Comparison of ENCODE assay signal across 11 cellular contexts in the genomic region with DNA sequence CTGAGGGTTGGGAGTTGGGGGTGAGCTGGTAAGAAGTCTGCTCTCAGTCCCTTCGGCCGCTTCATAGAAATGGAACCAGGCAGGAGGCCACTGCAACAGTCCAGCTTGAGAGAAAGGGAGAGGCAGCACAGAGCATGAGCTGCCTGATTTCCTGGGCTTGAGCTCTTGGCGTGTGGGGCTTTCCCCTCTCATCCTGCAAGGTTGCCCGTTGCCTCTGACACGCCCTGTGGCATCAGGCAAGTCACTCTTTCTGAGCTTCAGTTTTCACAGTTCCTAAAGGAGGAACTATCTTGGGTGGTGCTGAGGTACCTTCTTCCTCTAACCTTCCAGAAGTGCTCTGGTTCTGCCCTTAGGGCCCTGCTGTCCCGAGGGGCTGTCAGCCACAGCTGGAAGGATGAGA. TPM values are rescaled to one million over a fixed set of nuclear protein-coding genes. Genes with fewer than 3 reads are reported as not detected.
DNase-seq lines count a peak whose midpoint lies in the region; ATAC-seq and TF ChIP-seq lines count a peak whose summit lies in the region.
"Had no signal": no experiment of that assay in that cellular context is flagged by ENCODE, and none has a peak within 500 bp of the region (broad histone marks: within the 10 kb centered on the region; RNA-seq: fewer than 3 reads in every experiment).

No MANE protein-coding gene starts in this region.

- peaks cover 16% of the 10 kb centered on the region for H3K27me3 ChIP-seq in CD8-positive, alpha-beta memory T cell (ENCODE audit: insufficient read depth, low read length, poor library complexity, severe bottlenecking)

- peaks cover 45% of the 10 kb centered on the region for H3K4me1 ChIP-seq in mucosa of descending colon (ENCODE audit: low read depth)
- H3K4me1 ChIP-seq in CD8-positive, alpha-beta memory T cell (ENCODE audit: insufficient read depth, low read length), result no peaks in the 10 kb centered on the region

- 0 out of 2 replicates have a peak, but pooled peaks cover 8% of the 10 kb centered on the region for H3K36me3 Mint-ChIP-seq in HFFc6 (ENCODE audit: low read depth)
- no peaks in the 10 kb centered on the region for H3K36me3 Mint-ChIP-seq in CD8-positive, alpha-beta memory T cell

- CTCF ChIA-PET in CD8-positive, alpha-beta memory T cell (lab: Charles Lee), result no interaction called here

- TF ChIP-seq CTCF in HFFc6 (IDR thresholded peaks at IDR 0.05) (no peak), mucosa of descending colon (IDR thresholded peaks at IDR 0.05) (no peak)

- peaks cover 5% of the 10 kb centered on the region; the same call in 1 of the 2 replicates for H3K27me3 Mint-ChIP-seq in HFFc6 (ENCODE audit: insufficient read depth)
- peaks cover 21 to 43% of the 10 kb centered on the region in 2 donors for H3K27me3 Mint-ChIP-seq in CD8-positive, alpha-beta memory T cell

- H3K36me3 ChIP-seq in mucosa of descending colon (ENCODE audit: low read depth), result no peaks in the 10 kb centered on the region
- no peaks in the 10 kb centered on the region for H3K36me3 ChIP-seq in CD8-positive, alpha-beta memory T cell (ENCODE audit: insufficient read depth, low read length)

- peak; percentile 12 for DNase-seq in D341Med (ENCODE audit: low spot score)
- no peak for DNase-seq in HFFc6
- DNase-seq in SKM-1 treated with dmso at 0.1 percent for 144 hours (lab: John Stamatoyannopoulos, UW; ENCODE audit: unreplicated experiment), result peak; percentile 42
- peak; percentile 67 to 80 (median 77) for DNase-seq in mucosa of descending colon
- DNase-seq in KG1 (lab: John Stamatoyannopoulos, UW), result no peak
- DNase-seq in effector CD4-positive, alpha-beta T cell, result no peak
- no peak for DNase-seq in CD8-positive, alpha-beta memory T cell
- DNase-seq: NCI-H510A had no signal

- no peak overlapping the region for H3K4me3 ChIP-seq in mucosa of descending colon
- no peak overlapping the region for H3K4me3 ChIP-seq in CD8-positive, alpha-beta memory T cell (ENCODE audit: low read length)

- intact Hi-C loops in mucosa of descending colon (cut with DNase I, micrococcal nuclease), result loop anchor here in 1 of 2 donors (10.0 kb wide), 1 partner anchor 74 kb away; no protein-coding TSS in a partner anchor

- no peaks in the 10 kb centered on the region for H3K9me3 ChIP-seq in mucosa of descending colon
- no peaks in the 10 kb centered on the region for H3K9me3 ChIP-seq in CD8-positive, alpha-beta memory T cell (ENCODE audit: low read length)

- no peaks in the 10 kb centered on the region for H3K9me3 Mint-ChIP-seq in HFFc6
- H3K9me3 Mint-ChIP-seq in CD8-positive, alpha-beta memory T cell, result no peaks in the 10 kb centered on the region

- POLR2A ChIA-PET in CD8-positive, alpha-beta memory T cell (lab: Charles Lee), result no interaction called here

- H3K27ac ChIP-seq in CD8-positive, alpha-beta memory T cell (ENCODE audit: low read depth, low read length), result no peak overlapping the region

- peak; percentile 52 for ATAC-seq in mucosa of descending colon
- ATAC-seq in HG03097 (IDR thresholded peaks at IDR 0.05; ENCODE audit: low FRiP score, unreplicated experiment), result no peak

- no peak overlapping the region for H3K4me3 Mint-ChIP-seq in HFFc6
- no peak overlapping the region for H3K4me3 Mint-ChIP-seq in CD8-positive, alpha-beta memory T cell

- H3K4me1 Mint-ChIP-seq in HFFc6 (ENCODE audit: low read depth), result peaks cover 58% of the 10 kb centered on the region
- peaks cover 0 to 4% (median 0%) of the 10 kb centered on the region in 3 donors for H3K4me1 Mint-ChIP-seq in CD8-positive, alpha-beta memory T cell

- peak overlapping the region; percentile 92 for H3K27ac Mint-ChIP-seq in HFFc6
- no peak overlapping the region for H3K27ac Mint-ChIP-seq in CD8-positive, alpha-beta memory T cell

RNA-seq across cellular contexts. Expression of a gene that starts 4.9 kb away (rescaled TPM):
- under 1 TPM in 3 of 6 experiments, not detected in 3; 0.19 to 0.26 (median 0.21) TPM for total RNA-seq in HFFc6 (2021; fragmentation: NEBNext Ultra II Directional; extraction: Animal tissue kit (Norgen Biotek cat#: 25700))
- 1 to 10 TPM in 2 of 3 donors, under 1 TPM in 1; 0.79 to 4.7 (median 1.2) TPM for total RNA-seq in mucosa of descending colon
- total RNA-seq in CD8-positive, alpha-beta memory T cell, result not detected
- not detected for polyA plus RNA-seq in CD8-positive, alpha-beta memory T cell
- total RNA-seq: frontal cortex, lung microvascular endothelial cell had no signal

RNA-seq across cellular contexts. Expression of a gene that starts 30.0 kb away (rescaled TPM):
- under 1 TPM; 0.13 to 0.57 (median 0.26) TPM for total RNA-seq in HFFc6 (2021; fragmentation: NEBNext Ultra II Directional; extraction: Animal tissue kit (Norgen Biotek cat#: 25700))
- 10 to 100 TPM in 1 of 3 donors, 1 to 10 TPM in 2; 4.6 to 10.2 (median 8.5) TPM for total RNA-seq in mucosa of descending colon
- total RNA-seq in CD8-positive, alpha-beta memory T cell, result 1 to 10 TPM; 5.3 to 5.6 TPM
- 0.60 TPM for polyA plus RNA-seq in CD8-positive, alpha-beta memory T cell

RNA-seq across cellular contexts. Expression of a gene that starts 33.6 kb away (rescaled TPM):
- 100 to 1,000 TPM; 502 to 857 (median 524) TPM for total RNA-seq in HFFc6 (2021; fragmentation: NEBNext Ultra II Directional; extraction: Animal tissue kit (Norgen Biotek cat#: 25700))
- 1,000 to 10,000 TPM in 1 of 3 donors, 100 to 1,000 TPM in 2; 270 to 1,014 (median 289) TPM for total RNA-seq in mucosa of descending colon
- total RNA-seq in CD8-positive, alpha-beta memory T cell, result under 1 TPM; 0.85 to 1.00 TPM
- polyA plus RNA-seq in CD8-positive, alpha-beta memory T cell, result not detected

Comparison
In these comparisons a context has a peak if more than half of its experiments do, and no peak if none do; other contexts are left out.
1. DNase-seq: peak in D341Med (single experiment), SKM-1 treated with dmso at 0.1 percent for 144 hours (single experiment) and mucosa of descending colon (3 of 3); none in HFFc6 (single experiment), KG1 (single experiment), effector CD4-positive, alpha-beta T cell (single experiment) and CD8-positive, alpha-beta memory T cell (0 of 5).
2. RNA of a gene that starts 33.6 kb away (total RNA-seq): 502 to 857 TPM in HFFc6 and 270 to 1,014 TPM in mucosa of descending colon; 0.85 to 1.00 TPM in CD8-positive, alpha-beta memory T cell; every median in the first group is over 100 times any median in the second.